Comparison of ENCODE assay signal across 8 cellular contexts in the genomic region with DNA sequence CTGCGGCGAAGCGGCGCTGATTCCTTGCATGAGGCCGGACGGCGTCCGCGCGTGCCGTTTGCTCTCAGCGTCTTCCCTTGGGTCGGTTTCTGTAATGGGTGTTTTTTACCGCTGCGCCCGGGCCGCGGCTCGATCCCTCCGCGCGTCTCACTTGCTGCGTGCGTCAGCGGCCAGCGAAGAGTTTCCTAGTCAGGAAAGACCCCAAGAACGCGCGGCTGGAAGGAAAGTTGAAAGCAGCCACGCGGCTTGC.
DNase-seq lines count a peak whose midpoint lies in the region; ATAC-seq and TF ChIP-seq lines count a peak whose summit lies in the region.

No MANE protein-coding gene starts in this region.

- H3K9me3 ChIP-seq in tibial artery, result no peaks in the 10 kb centered on the region

- H3K36me3 ChIP-seq in tibial artery, result no peaks in the 10 kb centered on the region

- intact Hi-C loops in tibial artery (cut with DNase I; ENCODE audit: low total_unique reads), result loop anchor here (10.0 kb wide), 2 partner anchors 956 to 1414 kb away; a partner anchor contains a TSS

- TF ChIP-seq CTCF in AG10803 (conservative IDR thresholded peaks at IDR 0.05; ENCODE audit: low read length) (no peak), LNCaP clone FGC (IDR thresholded peaks at IDR 0.05; ENCODE audit: control insufficient read depth, extremely low read depth, insufficient read depth) (no peak), tibial artery (IDR thresholded peaks at IDR 0.05) (no peak)

- H3K27me3 ChIP-seq in tibial artery, result peaks cover 0 to 63% of the 10 kb centered on the region in 2 donors

- H3K4me1 ChIP-seq in tibial artery, result peaks cover 0 to 37% (median 23%) of the 10 kb centered on the region in 4 donors

- peak overlapping the region; percentile 73 for H3K4me3 ChIP-seq in AG10803 (ENCODE audit: low read length)
- H3K4me3 ChIP-seq in LNCaP clone FGC (ENCODE audit: low read depth, low read length), result peak overlapping the region; percentile 55
- H3K4me3 ChIP-seq in tibial artery, result peak overlapping the region; percentile 66 to 67

- peak overlapping the region; percentile 78 to 80 for H3K27ac ChIP-seq in tibial artery

- DNase-seq in AG10803 (ENCODE audit: low read depth) (peak; percentile 78), LNCaP clone FGC (ENCODE audit: low read depth) (no peak), mucosa of gallbladder (ENCODE audit: low spot score) (peak; percentile 44), tibial artery (peak; percentile 46 to 77), NCI-H2107 (lab: John Stamatoyannopoulos, UW) (no peak)
- DNase-seq in activated CD4-positive, alpha-beta T cell treated with anti-CD3 and anti-CD28 coated beads for 48 hours, result peak; percentile 75
- DNase-seq in effector CD8-positive, alpha-beta T cell (lab: John Stamatoyannopoulos, UW), result peak; percentile 37

- ATAC-seq in GM21381 (IDR thresholded peaks at IDR 0.05; ENCODE audit: unreplicated experiment), result peak; percentile 14

Comparison
In these comparisons a context has a peak if more than half of its experiments do, and no peak if none do; other contexts are left out.
1. DNase-seq: peak in AG10803 (single experiment), activated CD4-positive, alpha-beta T cell treated with anti-CD3 and anti-CD28 coated beads for 48 hours (single experiment), effector CD8-positive, alpha-beta T cell (single experiment), mucosa of gallbladder (single experiment) and tibial artery (2 of 2); none in LNCaP clone FGC (single experiment) and NCI-H2107 (single experiment).
2. Peak in every context shown above with its lines, with median percentiles within 50 percentile points of each other: H3K4me3 ChIP-seq.